10 cellular contexts compared by ENCODE assay signal in genomic region chrX:152798945-152799344, GRCh38. TPM values are rescaled to one million over a fixed set of nuclear protein-coding genes. Genes with fewer than 3 reads are reported as not detected.
"Had no signal": no experiment of that assay in that cellular context is flagged by ENCODE, and none has a peak within 500 bp of the region (broad histone marks: within the 10 kb centered on the region; RNA-seq: fewer than 3 reads in every experiment).

No MANE protein-coding gene starts in this region.

- FAIRE-seq: H1, H54 had no signal

- H3K27ac ChIP-seq: GM23248 had no signal

- H3K4me3 ChIP-seq: GM23248, GM23338, HAP-1 had no signal

- H3K4me1 Mint-ChIP-seq: GM23338, H9 had no signal

- H3K36me3 ChIP-seq: HAP-1 had no signal

- H3K4me1 ChIP-seq: HAP-1 had no signal

- H3K27ac Mint-ChIP-seq: GM23338, H9, HFFc6 had no signal

- H3K9me3 Mint-ChIP-seq: GM23338, HFFc6 had no signal

- H3K9me3 ChIP-seq: HAP-1 had no signal

- H3K4me3 Mint-ChIP-seq: GM23338, H9, HFFc6 had no signal

- DNase-seq: GM23248, GOT3, H7, H9, HCEC 1CT, HFFc6 had no signal

RNA-seq across cellular contexts. Expression of gene MAGEA6, which starts 29.5 kb away (rescaled TPM):
- total RNA-seq: GM23248, H1, H7, H9 had no signal
- polyA plus RNA-seq: GM23248, GM23338 had no signal

RNA-seq across cellular contexts. Expression of gene CSAG3, which starts 39.9 kb away (rescaled TPM):
- total RNA-seq: GM23248, GM23338, H1, H9, HFFc6 had no signal
- polyA plus RNA-seq: GM23248 had no signal

RNA-seq across cellular contexts. Expression of gene MAGEA2, which starts 45.3 kb away (rescaled TPM):
- total RNA-seq: GM23248, H1, HFFc6 had no signal
- polyA plus RNA-seq: GM23248 had no signal
